8 cellular contexts compared by ENCODE assay signal in genomic region chr14:88202296-88202695, GRCh38.
"Had no signal": no experiment of that assay in that cellular context is flagged by ENCODE, and none has a peak within 500 bp of the region (broad histone marks: within the 10 kb centered on the region; RNA-seq: fewer than 3 reads in every experiment).

No MANE protein-coding gene starts in this region.

- H3K4me3 ChIP-seq: GM23248, HAP-1 had no signal

- H3K4me1 ChIP-seq: HAP-1 had no signal

- H3K9me3 Mint-ChIP-seq: HFFc6 had no signal

- H2AFZ ChIP-seq: GM23248 had no signal

- ATAC-seq: HCT116 had no signal

- H3K36me3 ChIP-seq: HAP-1 had no signal

- H3K9me3 ChIP-seq: HAP-1 had no signal

- H3K27ac Mint-ChIP-seq: HFFc6 had no signal

- H3K4me3 Mint-ChIP-seq: HFFc6 had no signal

- H3K27ac ChIP-seq: GM23248, HL-60 had no signal

- DNase-seq: GM23248, GOT3, H7, HFFc6, IMR-90 had no signal

- H3K9ac ChIP-seq: GM23248 had no signal
